ENCODE assay signal across 10 cellular contexts in genomic region chr4:179278647-179279046, GRCh38.
"Had no signal": no experiment of that assay in that cellular context is flagged by ENCODE, and none has a peak within 500 bp of the region (broad histone marks: within the 10 kb centered on the region; RNA-seq: fewer than 3 reads in every experiment).

No MANE protein-coding gene starts in this region.

- ATAC-seq: GM23338, K562 had no signal

- DNase-seq: H9, HCEC 1CT, HFFc6, IMR-90, KG1 had no signal

- H3K4me2 ChIP-seq: GM23338 had no signal

- H2AFZ ChIP-seq: GM23338 had no signal

- FAIRE-seq: H1, H54, HTR-8/SVneo, K562 had no signal

- H3K4me3 ChIP-seq: GM23338, K562 had no signal
